8 cellular contexts compared by ENCODE assay signal in genomic region chrX:65690057-65690855, GRCh38. TPM values are rescaled to one million over a fixed set of nuclear protein-coding genes. Genes with fewer than 3 reads are reported as not detected.
DNase-seq lines count a peak whose midpoint lies in the region; ATAC-seq and TF ChIP-seq lines count a peak whose summit lies in the region.

No MANE protein-coding gene starts in this region.

- H3K4me1 ChIP-seq in Peyer's patch (peaks cover 0 to 23% (median 12%) of the 10 kb centered on the region in 4 donors), osteoblast (ENCODE audit: insufficient read depth, low read length) (peaks cover 65% of the 10 kb centered on the region)

- H3K4me3 ChIP-seq in Peyer's patch (no peak overlapping the region), epithelial cell of proximal tubule (ENCODE audit: low read depth, low read length) (no peak overlapping the region), osteoblast (ENCODE audit: insufficient read depth, low read length) (no peak overlapping the region)

- H3K4me2 ChIP-seq in osteoblast (ENCODE audit: insufficient read depth, low read length) = no peak overlapping the region

- peak overlapping the region in 3 of 4 donors; percentile 44 to 59 (median 50) for H3K27ac ChIP-seq in Peyer's patch
- peak overlapping the region; percentile 76 for H3K27ac ChIP-seq in osteoblast (ENCODE audit: low read depth, low read length)

- TF ChIP-seq CTCF in Peyer's patch (IDR thresholded peaks at IDR 0.05) (no peak), epithelial cell of proximal tubule (conservative IDR thresholded peaks at IDR 0.05; ENCODE audit: low read depth, low read length) (no peak), osteoblast (IDR thresholded peaks at IDR 0.05; ENCODE audit: extremely low read depth, low read depth, low read length) (no peak)

- no peaks in the 10 kb centered on the region for H3K27me3 ChIP-seq in Peyer's patch
- H3K27me3 ChIP-seq in osteoblast (ENCODE audit: insufficient read depth, low read length) = no peaks in the 10 kb centered on the region

- DNase-seq in Caki2 (ENCODE audit: low read depth) (peak; percentile 41), Peyer's patch (peak in 1 of 3 donors; percentile 46), epithelial cell of proximal tubule (ENCODE audit: low read depth) (peak; percentile 79), osteoblast (ENCODE audit: insufficient read length, low spot score, missing footprints) (peak; percentile 89), NCI-H1694 treated with DMSO at 0.1 percent for 48 hours (lab: John Stamatoyannopoulos, UW) (no peak), SIG-M5 treated with dmso at 0.1 percent for 504 hours (lab: John Stamatoyannopoulos, UW; ENCODE audit: unreplicated experiment) (no peak), NCI-H128 (lab: John Stamatoyannopoulos, UW; ENCODE audit: unreplicated experiment) (no peak)

- H3K9me3 ChIP-seq in Peyer's patch (no peaks in the 10 kb centered on the region), osteoblast (ENCODE audit: low read depth, low read length) (no peaks in the 10 kb centered on the region)

- TF ChIP-seq POLR2A in Peyer's patch (IDR thresholded peaks at IDR 0.05) = no peak

- peaks cover 38% of the 10 kb centered on the region for H4K20me1 ChIP-seq in osteoblast (ENCODE audit: insufficient read depth, low read length)

- no peak for ATAC-seq in GM18498 (IDR thresholded peaks at IDR 0.05; ENCODE audit: unreplicated experiment)

- H3K36me3 ChIP-seq in Peyer's patch (no peaks in the 10 kb centered on the region), osteoblast (ENCODE audit: insufficient read depth, low read length) (peaks cover 4% of the 10 kb centered on the region)

- no peak overlapping the region for H2AFZ ChIP-seq in osteoblast (ENCODE audit: low read length)

- in situ Hi-C loops in Caki2 (cut with HindIII; ENCODE audit: low pct_unique_long_range_greater_than_20kb, low sequenced_read_pairs) = no loop called here

- peaks cover 93% of the 10 kb centered on the region for H3K79me2 ChIP-seq in osteoblast (ENCODE audit: insufficient read depth, low read length)

RNA-seq across cellular contexts. Expression of gene MSN, which starts 22.8 kb away (rescaled TPM):
- total RNA-seq in Caki2 (2014; rRNA removed; shearing (Covaris generic); ENCODE audit: low replicate concordance) = 215 and 229 TPM in 2 replicates
- 100 to 1,000 TPM in 1 of 4 donors, 10 to 100 TPM in 3; 22.4 to 126 (median 33.4) TPM for total RNA-seq in Peyer's patch
- total RNA-seq in epithelial cell of proximal tubule = 299 and 385 TPM in 2 replicates
- 236 and 249 TPM in 2 replicates for total RNA-seq in osteoblast

Comparison
In these comparisons a context has a peak if more than half of its experiments do, and no peak if none do; other contexts are left out.
1. DNase-seq: peak in Caki2 (single experiment), epithelial cell of proximal tubule (single experiment) and osteoblast (single experiment); none in NCI-H1694 treated with DMSO at 0.1 percent for 48 hours (single experiment), SIG-M5 treated with dmso at 0.1 percent for 504 hours (single experiment) and NCI-H128 (single experiment).